Comparison of ENCODE assay signal across 27 cellular contexts in genomic region chr5:3282841-3283240, GRCh38.
"Had no signal": no experiment of that assay in that cellular context is flagged by ENCODE, and none has a peak within 500 bp of the region (broad histone marks: within the 10 kb centered on the region; RNA-seq: fewer than 3 reads in every experiment).

No MANE protein-coding gene starts in this region.

- H3K27me3 ChIP-seq: left lung, neutrophil, right lobe of liver, upper lobe of right lung, uterus had no signal

- H3K4me3 ChIP-seq: left lung, lower lobe of right lung, psoas muscle, right lobe of liver, smooth muscle cell, suprapubic skin, thoracic aorta, tibial artery, upper lobe of right lung, uterus had no signal

- ATAC-seq: left colon; left lung; lower lobe of right lung; naive thymus-derived CD8-positive, alpha-beta T cell; psoas muscle; stimulated activated memory B cell treated with anti-CD40 and anti-IgM and Interleukin-4, amounts not matched to agents 10 μg/mL and 1 μg/mL and 100 μg/mL, for 72 hours had no signal

- H3K27ac ChIP-seq: left lung, lower lobe of right lung, neutrophil, parathyroid adenoma, psoas muscle, right lobe of liver, suprapubic skin, thoracic aorta, tibial artery, upper lobe of right lung, uterus had no signal

- H3K36me3 ChIP-seq: left lung, lower lobe of right lung, neutrophil, right lobe of liver, suprapubic skin, thoracic aorta, tibial artery, upper lobe of right lung, uterus had no signal

- H3K9me3 ChIP-seq: lower lobe of right lung, neutrophil, psoas muscle, right lobe of liver, suprapubic skin, thoracic aorta, upper lobe of right lung, uterus had no signal

- H3K4me1 ChIP-seq: left lung, lower lobe of right lung, parathyroid adenoma, psoas muscle, right lobe of liver, suprapubic skin, tibial artery, upper lobe of right lung, uterus had no signal

- H3K9ac ChIP-seq: parathyroid adenoma had no signal

- H3K4me2 ChIP-seq: smooth muscle cell had no signal

- DNase-seq: hippocampal formation; kidney; left colon; left lung; lower lobe of right lung; mammary epithelial cell; mesenchymal stem cell; naive thymus-derived CD8-positive, alpha-beta T cell; occipital lobe; psoas muscle; right lobe of liver; stimulated activated CD4-positive, alpha-beta T cell treated with anti-CD3 and anti-CD28 coated beads, Interleukin-1b, Interleukin-23, amount 100 ng/mL, for 48 hours; stimulated activated CD4-positive, alpha-beta T cell treated with anti-CD3 and anti-CD28 coated beads, Interleukin-2, amount 100 ng/mL, for 48 hours; stimulated activated CD4-positive, alpha-beta T cell treated with anti-CD3 and anti-CD28 coated beads, Interleukin-4, amount 100 ng/mL, for 4 hours; stimulated activated CD8-positive, alpha-beta memory T cell treated with anti-CD3 and anti-CD28 coated beads, Interleukin-4, amount 100 ng/mL, for 48 hours; stimulated activated naive CD4-positive, alpha-beta T cell treated with Interleukin-2 at 50 U/mL for 16 hours; stimulated activated naive CD8-positive, alpha-beta T cell treated with anti-CD3 and anti-CD28 coated beads, Interleukin-15, amount 100 ng/mL, for 72 hours; tibial artery; trophoblast cell; upper lobe of right lung; uterus had no signal
